ENCODE assay signal across 13 cellular contexts in the genomic region with DNA sequence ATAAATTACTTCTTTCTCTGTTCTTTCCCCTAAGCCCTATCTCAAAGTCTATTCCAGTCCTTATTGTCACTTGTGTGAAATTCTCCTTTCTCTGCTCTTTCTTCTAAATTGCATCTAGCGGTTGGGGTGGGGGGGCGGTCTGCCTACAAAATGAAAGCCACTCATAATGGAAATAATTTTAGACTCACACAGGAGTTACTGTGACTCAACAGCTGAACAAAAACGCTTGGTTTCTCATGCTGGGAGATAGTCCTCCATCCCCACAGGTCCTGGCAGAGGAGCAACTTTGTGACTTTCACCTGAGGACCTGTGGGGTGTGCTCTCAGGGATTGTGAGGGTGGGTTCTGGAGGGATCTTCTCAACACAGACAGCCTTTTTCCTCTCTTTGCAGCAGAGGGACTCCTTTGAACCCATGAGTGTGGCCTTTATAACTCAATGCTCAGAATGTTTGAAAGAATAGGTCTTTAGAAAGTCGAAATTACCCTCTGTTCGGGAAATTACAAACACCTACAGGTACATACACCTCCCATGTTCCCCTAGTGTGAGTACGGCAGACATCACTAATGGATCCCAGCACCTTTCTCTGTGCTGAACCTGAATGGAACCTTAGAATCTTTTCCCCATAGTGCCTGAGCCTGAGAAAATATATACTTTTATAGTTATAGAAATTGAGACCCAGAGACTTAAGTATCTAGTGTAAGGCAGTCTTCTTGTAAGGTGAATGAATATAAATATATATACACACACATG.
DNase-seq lines count a peak whose midpoint lies in the region; TF ChIP-seq lines count a peak whose summit lies in the region.
"Had no signal": no experiment of that assay in that cellular context is flagged by ENCODE, and none has a peak within 500 bp of the region (broad histone marks: within the 10 kb centered on the region; RNA-seq: fewer than 3 reads in every experiment).

No MANE protein-coding gene starts in this region.

- peak; percentile 64 for DNase-seq in activated naive CD4-positive, alpha-beta T cell treated with anti-CD3 and anti-CD28 coated beads for 36 hours
- DNase-seq in activated naive CD4-positive, alpha-beta T cell treated with anti-CD3 and anti-CD28 coated beads, Interleukin-2, amount 10 ng/mL, durations not matched to agents 7 days and 5 days: no peak
- DNase-seq in activated CD4-positive, alpha-beta T cell treated with anti-CD3 and anti-CD28 coated beads, Interleukin-2, amount 50 U/mL, for 48 hours: peak; percentile 41 to 52
- peak in 23 of 42 donors; percentile 13 to 78 (median 40) for DNase-seq in head of caudate nucleus
- no peak for DNase-seq in NCI-H446 (lab: John Stamatoyannopoulos, UW)
- DNase-seq in sigmoid colon: no peak
- no peak for DNase-seq in KG1 (lab: John Stamatoyannopoulos, UW)
- DNase-seq: DMS79; effector memory CD4-positive, alpha-beta T cell; NCI-H1436 treated with DMSO at 0.1 percent for 48 hours; Right ventricle myocardium superior had no signal

- no peaks in the 10 kb centered on the region for H3K36me3 ChIP-seq in sigmoid colon
- H3K36me3 ChIP-seq: ascending aorta had no signal

- no peak for TF ChIP-seq POLR2A in sigmoid colon (IDR thresholded peaks at IDR 0.05)

- H3K4me3 ChIP-seq in sigmoid colon: no peak overlapping the region
- H3K4me3 ChIP-seq: ascending aorta had no signal

- H3K27me3 ChIP-seq in sigmoid colon: no peaks in the 10 kb centered on the region
- H3K27me3 ChIP-seq: ascending aorta had no signal

- H3K9me3 ChIP-seq in sigmoid colon: no peaks in the 10 kb centered on the region
- H3K9me3 ChIP-seq: ascending aorta had no signal

- WGBS in sigmoid colon, 2 donors: 79 to 88% methylated on average over 6 of the region's 6 CpGs

- H3K4me1 Mint-ChIP-seq in activated naive CD4-positive, alpha-beta T cell treated with anti-CD3 and anti-CD28 coated beads for 36 hours (ENCODE audit: low read depth): peaks cover 49% of the 10 kb centered on the region
- peaks cover 48% of the 10 kb centered on the region for H3K4me1 Mint-ChIP-seq in activated naive CD4-positive, alpha-beta T cell treated with anti-CD3 and anti-CD28 coated beads, Interleukin-2, amount 10 ng/mL, durations not matched to agents 7 days and 5 days
- peaks cover 63% of the 10 kb centered on the region for H3K4me1 Mint-ChIP-seq in stimulated activated naive CD8-positive, alpha-beta T cell treated with anti-CD3 and anti-CD28 coated beads, Interleukin-15, Interleukin-2, amounts not matched to agents 100 ng/mL and 50 ng/mL, for 24 hours (ENCODE audit: low read depth)

- H3K4me3 Mint-ChIP-seq in activated naive CD4-positive, alpha-beta T cell treated with anti-CD3 and anti-CD28 coated beads for 36 hours: no peak overlapping the region
- no peak overlapping the region for H3K4me3 Mint-ChIP-seq in activated naive CD4-positive, alpha-beta T cell treated with anti-CD3 and anti-CD28 coated beads, Interleukin-2, amount 10 ng/mL, durations not matched to agents 7 days and 5 days
- H3K4me3 Mint-ChIP-seq in stimulated activated naive CD8-positive, alpha-beta T cell treated with anti-CD3 and anti-CD28 coated beads, Interleukin-15, Interleukin-2, amounts not matched to agents 100 ng/mL and 50 ng/mL, for 24 hours: no peak overlapping the region

- TF ChIP-seq CTCF in sigmoid colon (IDR thresholded peaks at IDR 0.05): no peak

- H3K36me3 Mint-ChIP-seq in activated naive CD4-positive, alpha-beta T cell treated with anti-CD3 and anti-CD28 coated beads for 36 hours (ENCODE audit: low read depth): peaks cover 20% of the 10 kb centered on the region
- H3K36me3 Mint-ChIP-seq in activated naive CD4-positive, alpha-beta T cell treated with anti-CD3 and anti-CD28 coated beads, Interleukin-2, amount 10 ng/mL, durations not matched to agents 7 days and 5 days: peaks cover 65% of the 10 kb centered on the region
- H3K36me3 Mint-ChIP-seq in stimulated activated naive CD8-positive, alpha-beta T cell treated with anti-CD3 and anti-CD28 coated beads, Interleukin-15, Interleukin-2, amounts not matched to agents 100 ng/mL and 50 ng/mL, for 24 hours (ENCODE audit: low read depth): peaks cover 26% of the 10 kb centered on the region

- H3K27me3 Mint-ChIP-seq in activated naive CD4-positive, alpha-beta T cell treated with anti-CD3 and anti-CD28 coated beads for 36 hours (ENCODE audit: low read depth): no peaks in the 10 kb centered on the region
- H3K27me3 Mint-ChIP-seq in activated naive CD4-positive, alpha-beta T cell treated with anti-CD3 and anti-CD28 coated beads, Interleukin-2, amount 10 ng/mL, durations not matched to agents 7 days and 5 days: no peaks in the 10 kb centered on the region
- H3K27me3 Mint-ChIP-seq in stimulated activated naive CD8-positive, alpha-beta T cell treated with anti-CD3 and anti-CD28 coated beads, Interleukin-15, Interleukin-2, amounts not matched to agents 100 ng/mL and 50 ng/mL, for 24 hours: no peaks in the 10 kb centered on the region

- H3K4me1 ChIP-seq in sigmoid colon: peaks cover 0 to 14% (median 4%) of the 10 kb centered on the region in 4 donors
- H3K4me1 ChIP-seq: ascending aorta had no signal

- TF ChIP-seq EP300 in sigmoid colon (IDR thresholded peaks at IDR 0.05): no peak

- H3K27ac Mint-ChIP-seq in activated naive CD4-positive, alpha-beta T cell treated with anti-CD3 and anti-CD28 coated beads for 36 hours: no peak overlapping the region
- no peak overlapping the region for H3K27ac Mint-ChIP-seq in activated naive CD4-positive, alpha-beta T cell treated with anti-CD3 and anti-CD28 coated beads, Interleukin-2, amount 10 ng/mL, durations not matched to agents 7 days and 5 days
- peak overlapping the region; percentile 71 for H3K27ac Mint-ChIP-seq in stimulated activated naive CD8-positive, alpha-beta T cell treated with anti-CD3 and anti-CD28 coated beads, Interleukin-15, Interleukin-2, amounts not matched to agents 100 ng/mL and 50 ng/mL, for 24 hours

- CTCF ChIA-PET in activated naive CD4-positive, alpha-beta T cell treated with anti-CD3 and anti-CD28 coated beads for 36 hours (lab: Charles Lee): no interaction called here
- CTCF ChIA-PET in activated naive CD4-positive, alpha-beta T cell treated with anti-CD3 and anti-CD28 coated beads, Interleukin-2, amount 10 ng/mL, durations not matched to agents 7 days and 5 days (lab: Charles Lee): no interaction called here

- intact Hi-C loops in activated naive CD4-positive, alpha-beta T cell treated with anti-CD3 and anti-CD28 coated beads for 36 hours (cut with micrococcal nuclease): no loop called here
- intact Hi-C loops in head of caudate nucleus (cut with DNase I) (no loop called here), sigmoid colon (cut with DNase I) (no loop called here)

- H3K9me3 Mint-ChIP-seq in activated naive CD4-positive, alpha-beta T cell treated with anti-CD3 and anti-CD28 coated beads for 36 hours: peaks cover 14% of the 10 kb centered on the region
- peaks cover 27% of the 10 kb centered on the region for H3K9me3 Mint-ChIP-seq in activated naive CD4-positive, alpha-beta T cell treated with anti-CD3 and anti-CD28 coated beads, Interleukin-2, amount 10 ng/mL, durations not matched to agents 7 days and 5 days
- peaks cover 13% of the 10 kb centered on the region for H3K9me3 Mint-ChIP-seq in stimulated activated naive CD8-positive, alpha-beta T cell treated with anti-CD3 and anti-CD28 coated beads, Interleukin-15, Interleukin-2, amounts not matched to agents 100 ng/mL and 50 ng/mL, for 24 hours

- peak overlapping the region in 2 of 4 donors; percentile 32 to 75 for H3K27ac ChIP-seq in sigmoid colon

Comparison
In these comparisons a context has a peak if more than half of its experiments do, and no peak if none do; other contexts are left out.
1. DNase-seq: peak in activated naive CD4-positive, alpha-beta T cell treated with anti-CD3 and anti-CD28 coated beads for 36 hours (single experiment), activated CD4-positive, alpha-beta T cell treated with anti-CD3 and anti-CD28 coated beads, Interleukin-2, amount 50 U/mL, for 48 hours (2 of 2) and head of caudate nucleus (23 of 42); none in activated naive CD4-positive, alpha-beta T cell treated with anti-CD3 and anti-CD28 coated beads, Interleukin-2, amount 10 ng/mL, durations not matched to agents 7 days and 5 days (single experiment), NCI-H446 (0 of 2), sigmoid colon (single experiment) and KG1 (single experiment).